Comparison of ENCODE assay signal across 23 cellular contexts in the genomic region with DNA sequence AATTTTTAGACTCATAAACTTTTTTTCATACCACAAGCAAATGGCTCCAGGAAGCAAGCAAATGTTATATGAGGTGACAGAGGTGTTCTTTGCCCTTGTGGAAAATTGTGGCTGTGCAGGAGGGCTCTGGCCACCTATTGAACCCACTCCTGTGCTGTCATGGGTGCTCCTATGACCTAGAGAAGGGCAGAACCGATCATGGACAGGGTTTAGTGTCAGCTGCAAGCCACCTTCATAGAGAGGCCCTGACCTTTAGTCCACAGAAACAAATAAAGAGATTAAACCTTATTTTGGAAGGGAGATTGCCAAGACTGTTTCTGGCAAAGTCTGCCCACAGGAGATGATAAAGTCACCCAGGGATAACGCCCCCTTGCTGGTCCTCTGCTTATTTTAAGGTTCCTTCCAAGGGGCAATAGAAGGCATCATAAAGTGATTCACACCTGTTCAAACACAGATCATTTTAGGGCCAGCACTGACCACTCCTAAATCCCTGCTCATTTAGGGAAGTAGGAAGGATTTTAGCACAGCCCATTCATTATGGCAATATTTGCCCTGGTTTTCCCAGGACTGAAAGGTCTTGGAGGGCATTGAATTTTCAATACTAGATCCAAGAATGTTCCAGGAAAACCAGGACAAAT. TPM values are rescaled to one million over a fixed set of nuclear protein-coding genes. Genes with fewer than 3 reads are reported as not detected.
DNase-seq lines count a peak whose midpoint lies in the region; ATAC-seq and TF ChIP-seq lines count a peak whose summit lies in the region.
"Had no signal": no experiment of that assay in that cellular context is flagged by ENCODE, and none has a peak within 500 bp of the region (broad histone marks: within the 10 kb centered on the region; RNA-seq: fewer than 3 reads in every experiment).

No MANE protein-coding gene starts in this region.

- no peak overlapping the region for H3K4me3 Mint-ChIP-seq in activated CD4-positive, alpha-beta memory T cell treated with anti-CD3 and anti-CD28 coated beads, Interleukin-2, amount 10 ng/mL, durations not matched to agents 7 days and 5 days
- H3K4me3 Mint-ChIP-seq: activated B cell treated with CpG ODN at 0.5 μM for 24 hours; GM23338; T-helper 1 cell treated with Interleukin-12 subunit alpha and Interleukin-12 subunit beta and Interleukin-4 antibody, amounts not matched to agents 30 μg/mL and 1 μg/mL, for 36 hours had no signal

- no peaks in the 10 kb centered on the region for H3K27me3 Mint-ChIP-seq in activated CD4-positive, alpha-beta memory T cell treated with anti-CD3 and anti-CD28 coated beads, Interleukin-2, amount 10 ng/mL, durations not matched to agents 7 days and 5 days
- H3K27me3 Mint-ChIP-seq: activated B cell treated with CpG ODN at 0.5 μM for 24 hours had no signal

- H3K9me3 Mint-ChIP-seq in activated CD4-positive, alpha-beta memory T cell treated with anti-CD3 and anti-CD28 coated beads, Interleukin-2, amount 10 ng/mL, durations not matched to agents 7 days and 5 days = no peaks in the 10 kb centered on the region
- H3K9me3 Mint-ChIP-seq: activated B cell treated with CpG ODN at 0.5 μM for 24 hours, GM23338 had no signal

- intact Hi-C loops in mucosa of descending colon (cut with DNase I, micrococcal nuclease) = loop anchor here in 1 of 2 donors (10.0 kb wide), 1 partner anchor 138 kb away; no protein-coding TSS in a partner anchor
- intact Hi-C loops in posterior cingulate gyrus (cut with DNase I) = no loop called here

- no peaks in the 10 kb centered on the region for H3K36me3 ChIP-seq in MG63
- H3K36me3 ChIP-seq in mucosa of descending colon (ENCODE audit: low read depth) = no peaks in the 10 kb centered on the region
- no peaks in the 10 kb centered on the region for H3K36me3 ChIP-seq in gastroesophageal sphincter
- H3K36me3 ChIP-seq: left lung, Peyer's patch, SJSA1, spleen had no signal

- H3K4me1 ChIP-seq in mucosa of descending colon (ENCODE audit: low read depth) (peaks cover 24% of the 10 kb centered on the region), gastroesophageal sphincter (peaks cover 0 to 11% (median 0%) of the 10 kb centered on the region in 3 donors)

- POLR2A ChIA-PET in activated CD4-positive, alpha-beta memory T cell treated with anti-CD3 and anti-CD28 coated beads, Interleukin-2, amount 10 ng/mL, durations not matched to agents 7 days and 5 days (lab: Charles Lee) = no interaction called here

- H3K27me3 ChIP-seq in MG63 = no peaks in the 10 kb centered on the region
- H3K27me3 ChIP-seq in gastroesophageal sphincter = no peaks in the 10 kb centered on the region
- H3K27me3 ChIP-seq: body of pancreas, left lung, Peyer's patch, SJSA1, spleen had no signal

- CTCF ChIA-PET in activated CD4-positive, alpha-beta memory T cell treated with anti-CD3 and anti-CD28 coated beads, Interleukin-2, amount 10 ng/mL, durations not matched to agents 7 days and 5 days (lab: Charles Lee) = interaction anchor here (0.9 to 4.9 kb wide), 3 partner anchors 12 to 21 kb away, joined by 3 to 22 read pairs (median 6); no protein-coding TSS in a partner anchor

- H3K27ac Mint-ChIP-seq in activated CD4-positive, alpha-beta memory T cell treated with anti-CD3 and anti-CD28 coated beads, Interleukin-2, amount 10 ng/mL, durations not matched to agents 7 days and 5 days = no peak overlapping the region
- H3K27ac Mint-ChIP-seq: activated B cell treated with CpG ODN at 0.5 μM for 24 hours; activated naive CD4-positive, alpha-beta T cell treated with anti-CD3 and anti-CD28 coated beads, Interleukin-2, amount 50 U/mL, for 72 hours; GM23338; T-helper 1 cell treated with Interleukin-12 subunit alpha and Interleukin-12 subunit beta and Interleukin-4 antibody, amounts not matched to agents 30 μg/mL and 1 μg/mL, for 36 hours had no signal

- ATAC-seq in GM19351 (IDR thresholded peaks at IDR 0.05; ENCODE audit: unreplicated experiment) (peak; percentile 27), HG02798 (IDR thresholded peaks at IDR 0.05; ENCODE audit: poor library complexity, unreplicated experiment) (peak; percentile 18), mucosa of descending colon (peak; percentile 85), gastroesophageal sphincter (no peak)
- ATAC-seq: activated naive CD4-positive, alpha-beta T cell treated with anti-CD3 and anti-CD28 coated beads, Interleukin-2, amount 50 U/mL, for 72 hours; body of pancreas; GM23338; left lung had no signal

- peaks cover 23% of the 10 kb centered on the region for H3K4me1 Mint-ChIP-seq in activated CD4-positive, alpha-beta memory T cell treated with anti-CD3 and anti-CD28 coated beads, Interleukin-2, amount 10 ng/mL, durations not matched to agents 7 days and 5 days

- TF ChIP-seq POLR2A in gastroesophageal sphincter (IDR thresholded peaks at IDR 0.05) = no peak

- H3K4me3 ChIP-seq in MG63 (no peak overlapping the region), mucosa of descending colon (no peak overlapping the region), gastroesophageal sphincter (no peak overlapping the region)
- H3K4me3 ChIP-seq: body of pancreas, GM23338, left lung, Peyer's patch, SJSA1, spleen had no signal

- H3K36me3 Mint-ChIP-seq in activated CD4-positive, alpha-beta memory T cell treated with anti-CD3 and anti-CD28 coated beads, Interleukin-2, amount 10 ng/mL, durations not matched to agents 7 days and 5 days (ENCODE audit: low read depth) = no peaks in the 10 kb centered on the region
- H3K36me3 Mint-ChIP-seq: activated naive CD4-positive, alpha-beta T cell treated with anti-CD3 and anti-CD28 coated beads, Interleukin-2, amount 50 U/mL, for 72 hours had no signal

- no peak for TF ChIP-seq EP300 in gastroesophageal sphincter (IDR thresholded peaks at IDR 0.05)

- TF ChIP-seq CTCF in mucosa of descending colon (IDR thresholded peaks at IDR 0.05) = peak; percentile 7
- no peak for TF ChIP-seq CTCF in gastroesophageal sphincter (IDR thresholded peaks at IDR 0.05)

- no peak overlapping the region for H3K27ac ChIP-seq in gastroesophageal sphincter
- H3K27ac ChIP-seq: left lung, Peyer's patch, SJSA1, spleen had no signal

- DNase-seq in MG63 (peak; percentile 27), mucosa of descending colon (peak in 2 of 3 donors; percentile 35 to 43), kidney glomerular epithelial cell (lab: John Stamatoyannopoulos, UW) (no peak), posterior cingulate gyrus (no peak)
- DNase-seq in activated CD4-positive, alpha-beta memory T cell treated with anti-CD3 and anti-CD28 coated beads, Interleukin-2, amount 10 ng/mL, durations not matched to agents 7 days and 5 days = no peak
- DNase-seq: activated B cell treated with CpG ODN at 0.5 μM for 24 hours; activated CD8-positive, alpha-beta memory T cell treated with anti-CD3 and anti-CD28 coated beads for 24 hours; AML-193; body of pancreas; left lung; NCI-H1436 treated with DMSO at 0.1 percent for 48 hours; NCI-H82; Peyer's patch; spleen; stimulated activated CD4-positive, alpha-beta T cell treated with anti-CD3 and anti-CD28 coated beads, Interleukin-4, amount 100 ng/mL, for 4 hours had no signal

- H3K9me3 ChIP-seq in MG63 (no peaks in the 10 kb centered on the region), mucosa of descending colon (no peaks in the 10 kb centered on the region), gastroesophageal sphincter (no peaks in the 10 kb centered on the region)
- H3K9me3 ChIP-seq: body of pancreas, left lung, Peyer's patch, SJSA1, spleen had no signal

- WGBS in gastroesophageal sphincter (ENCODE audit: low coverage in 1 of 2), 2 donors = no CpG with 5 or more reads among the region's 2 CpGs

RNA-seq across cellular contexts. Expression of a gene that starts 26.1 kb away (rescaled TPM):
- total RNA-seq in MG63 (2014; rRNA removed; shearing (Covaris generic); ENCODE audit: low replicate concordance) = 1.1 and 2.5 TPM in 2 replicates
- total RNA-seq in mucosa of descending colon (1 to 10 TPM; 2.7 to 4.0 (median 3.6) TPM), gastroesophageal sphincter (1 to 10 TPM in 2 of 4 donors, under 1 TPM in 2; 0.39 to 4.8 (median 1.9) TPM)
- 100 to 1,000 TPM; 122 to 124 TPM for total RNA-seq in activated CD4-positive, alpha-beta memory T cell treated with anti-CD3 and anti-CD28 coated beads, Interleukin-2, amount 10 ng/mL, durations not matched to agents 7 days and 5 days
- total RNA-seq: HT1080 had no signal

Comparison
In these comparisons a context has a peak if more than half of its experiments do, and no peak if none do; other contexts are left out.
1. DNase-seq: peak in MG63 (single experiment) and mucosa of descending colon (2 of 3); none in kidney glomerular epithelial cell (single experiment), posterior cingulate gyrus (0 of 10) and activated CD4-positive, alpha-beta memory T cell treated with anti-CD3 and anti-CD28 coated beads, Interleukin-2, amount 10 ng/mL, durations not matched to agents 7 days and 5 days (single experiment).
2. RNA of a gene that starts 26.1 kb away (total RNA-seq): 122 to 124 TPM in activated CD4-positive, alpha-beta memory T cell treated with anti-CD3 and anti-CD28 coated beads, Interleukin-2, amount 10 ng/mL, durations not matched to agents 7 days and 5 days; 2.7 to 4.0 TPM in mucosa of descending colon, 0.39 to 4.8 TPM in gastroesophageal sphincter and 1.1 to 2.5 TPM in MG63; every median in the first group is over 10 times any median in the second.